12 cellular contexts compared by ENCODE assay signal in the genomic region with DNA sequence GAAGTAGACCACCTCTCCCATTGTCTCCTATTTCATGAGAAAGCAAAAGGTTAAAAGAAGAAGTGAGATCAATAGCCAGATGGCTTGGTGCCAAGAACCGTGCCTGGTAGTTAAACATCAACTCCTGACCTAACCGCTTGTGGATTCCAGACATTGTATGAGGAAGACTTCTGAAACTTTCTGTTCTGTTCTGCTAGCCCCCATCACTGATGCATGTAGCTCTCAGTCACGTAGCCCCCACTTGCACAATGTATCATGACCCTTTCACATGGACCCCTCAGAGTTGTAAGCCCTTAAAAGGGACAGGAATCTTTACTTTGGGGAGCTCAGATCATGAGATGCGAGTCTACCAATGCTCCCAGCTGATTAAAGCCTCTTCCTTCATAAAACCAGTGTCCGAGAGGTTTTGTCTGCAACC.
A peak's percentile ranks its signal among the peaks of the same experiment; 100 is the strongest.
DNase-seq lines count a peak whose midpoint lies in the region; ATAC-seq and TF ChIP-seq lines count a peak whose summit lies in the region.
"Had no signal": no experiment of that assay in that cellular context is flagged by ENCODE, and none has a peak within 500 bp of the region (broad histone marks: within the 10 kb centered on the region; RNA-seq: fewer than 3 reads in every experiment).

No MANE protein-coding gene starts in this region.

- no peak overlapping the region for H3K4me3 ChIP-seq in vagina

- H3K9me3 ChIP-seq in vagina = peaks cover 12% of the 10 kb centered on the region
- H3K9me3 ChIP-seq: SK-N-SH had no signal

- intact Hi-C loops in posterior cingulate gyrus (cut with DNase I) (no loop called here), vagina (cut with DNase I) (no loop called here)

- H3K4me1 ChIP-seq in vagina = no peaks in the 10 kb centered on the region

- peaks cover 0 to 5% of the 10 kb centered on the region in 2 donors for H3K36me3 ChIP-seq in vagina

- TF ChIP-seq POLR2A in vagina (IDR thresholded peaks at IDR 0.05) = no peak

- no peak overlapping the region for H3K27ac ChIP-seq in vagina

- ATAC-seq in GM19452 (IDR thresholded peaks at IDR 0.05; ENCODE audit: unreplicated experiment) = peak; percentile 68
- peak; percentile 76 for ATAC-seq in HG03108 (IDR thresholded peaks at IDR 0.05; ENCODE audit: unreplicated experiment)

- no peak for TF ChIP-seq CTCF in vagina (IDR thresholded peaks at IDR 0.05)

- no peaks in the 10 kb centered on the region for H3K27me3 ChIP-seq in vagina

- DNase-seq in COLO668 (lab: John Stamatoyannopoulos, UW; ENCODE audit: unreplicated experiment) (peak; percentile 83), OCI-M1 (lab: John Stamatoyannopoulos, UW) (peak; percentile 36), posterior cingulate gyrus (no peak), vagina (ENCODE audit: extremely low spot score in 2 of 2) (no peak), KG1 (lab: John Stamatoyannopoulos, UW) (no peak)
- DNase-seq in stimulated activated CD4-positive, alpha-beta T cell treated with anti-CD3 and anti-CD28 coated beads, Interleukin-4, amount 100 ng/mL, for 24 hours = no peak
- DNase-seq: activated CD8-positive, alpha-beta memory T cell treated with anti-CD3 and anti-CD28 coated beads for 24 hours; SK-N-SH; stimulated activated CD4-positive, alpha-beta T cell treated with anti-CD3 and anti-CD28 coated beads, Interleukin-1b, Interleukin-23, amount 100 ng/mL, for 48 hours; substantia nigra had no signal

Comparison
In these comparisons a context has a peak if more than half of its experiments do, and no peak if none do; other contexts are left out.
1. DNase-seq: peak in COLO668 (single experiment) and OCI-M1 (single experiment); none in stimulated activated CD4-positive, alpha-beta T cell treated with anti-CD3 and anti-CD28 coated beads, Interleukin-4, amount 100 ng/mL, for 24 hours (single experiment), posterior cingulate gyrus (0 of 10), vagina (0 of 2) and KG1 (single experiment).